ENCODE assay signal across 12 cellular contexts in genomic region chr10:119299531-119299930, GRCh38.
DNase-seq lines count a peak whose midpoint lies in the region; ATAC-seq and TF ChIP-seq lines count a peak whose summit lies in the region.
"Had no signal": no experiment of that assay in that cellular context is flagged by ENCODE, and none has a peak within 500 bp of the region (broad histone marks: within the 10 kb centered on the region; RNA-seq: fewer than 3 reads in every experiment).

No MANE protein-coding gene starts in this region.

- no peaks in the 10 kb centered on the region for H3K36me3 ChIP-seq in endodermal cell (ENCODE audit: control insufficient read depth, insufficient read depth, low read length)
- H3K36me3 ChIP-seq: vagina had no signal

- no peak for DNase-seq in activated CD4-positive, alpha-beta memory T cell treated with anti-CD3 and anti-CD28 coated beads, Interleukin-2, amount 10 ng/mL, durations not matched to agents 7 days and 5 days
- no peak for DNase-seq in activated CD4-positive, alpha-beta memory T cell treated with anti-CD3 and anti-CD28 coated beads for 36 hours
- peak; percentile 52 for DNase-seq in NAMALWA (ENCODE audit: low spot score)
- DNase-seq in endodermal cell = no peak
- DNase-seq in epidermal melanocyte (ENCODE audit: insufficient read length, low spot score) = no peak
- DNase-seq in activated T-cell treated with anti-CD3 and anti-CD28 coated beads for 4 hours = no peak
- DNase-seq: activated CD4-positive, CD25-positive, alpha-beta regulatory T cell; AML-193; MG63 had no signal

- H3K9ac ChIP-seq in endodermal cell (ENCODE audit: extremely low read depth, low read length, poor library complexity, severe bottlenecking) = no peak overlapping the region

- H3K9me3 Mint-ChIP-seq in activated CD4-positive, alpha-beta memory T cell treated with anti-CD3 and anti-CD28 coated beads, Interleukin-2, amount 10 ng/mL, durations not matched to agents 7 days and 5 days = peaks cover 11% of the 10 kb centered on the region
- H3K9me3 Mint-ChIP-seq in activated CD4-positive, alpha-beta memory T cell treated with anti-CD3 and anti-CD28 coated beads for 36 hours = peaks cover 10% of the 10 kb centered on the region
- H3K9me3 Mint-ChIP-seq in endodermal cell = peaks cover 16% of the 10 kb centered on the region
- peaks cover 2% of the 10 kb centered on the region for H3K9me3 Mint-ChIP-seq in stimulated activated memory B cell treated with anti-CD40 and anti-IgM and Interleukin-4, amounts not matched to agents 10 μg/mL and 1 μg/mL and 100 μg/mL, for 72 hours

- H3K4me3 ChIP-seq in endodermal cell (ENCODE audit: low read length) = no peak overlapping the region
- H3K4me3 ChIP-seq: MG63, vagina had no signal

- 87 to 92% methylated on average over 2 to 3 of the region's 3 CpGs for WGBS in endodermal cell (ENCODE audit: insufficient coverage in 1 of 2, insufficient read length in 1 of 2), 2 experiments

- H3K27ac Mint-ChIP-seq in activated CD4-positive, alpha-beta memory T cell treated with anti-CD3 and anti-CD28 coated beads, Interleukin-2, amount 10 ng/mL, durations not matched to agents 7 days and 5 days = peak overlapping the region; percentile 100
- no peak overlapping the region for H3K27ac Mint-ChIP-seq in activated CD4-positive, alpha-beta memory T cell treated with anti-CD3 and anti-CD28 coated beads for 36 hours
- no peak overlapping the region for H3K27ac Mint-ChIP-seq in endodermal cell
- H3K27ac Mint-ChIP-seq in stimulated activated memory B cell treated with anti-CD40 and anti-IgM and Interleukin-4, amounts not matched to agents 10 μg/mL and 1 μg/mL and 100 μg/mL, for 72 hours = peak overlapping the region; percentile 89

- CTCF ChIA-PET in activated CD4-positive, alpha-beta memory T cell treated with anti-CD3 and anti-CD28 coated beads, Interleukin-2, amount 10 ng/mL, durations not matched to agents 7 days and 5 days (lab: Charles Lee) = interaction anchor here (0.7 kb wide), 1 partner anchor 91 kb away, joined by 3 read pairs; no protein-coding TSS in a partner anchor
- CTCF ChIA-PET in activated CD4-positive, alpha-beta memory T cell treated with anti-CD3 and anti-CD28 coated beads for 36 hours (lab: Charles Lee) = interaction anchor here (0.6 to 1.6 kb wide), 3 partner anchors 48 to 146 kb away, joined by 3 to 4 read pairs (median 3); no protein-coding TSS in a partner anchor

- peaks cover 24% of the 10 kb centered on the region for H3K36me3 Mint-ChIP-seq in activated CD4-positive, alpha-beta memory T cell treated with anti-CD3 and anti-CD28 coated beads, Interleukin-2, amount 10 ng/mL, durations not matched to agents 7 days and 5 days (ENCODE audit: low read depth)
- H3K36me3 Mint-ChIP-seq in activated CD4-positive, alpha-beta memory T cell treated with anti-CD3 and anti-CD28 coated beads for 36 hours = peaks cover 5% of the 10 kb centered on the region
- H3K36me3 Mint-ChIP-seq in endodermal cell (ENCODE audit: low read depth) = peaks cover 8% of the 10 kb centered on the region
- peaks cover 27% of the 10 kb centered on the region for H3K36me3 Mint-ChIP-seq in stimulated activated memory B cell treated with anti-CD40 and anti-IgM and Interleukin-4, amounts not matched to agents 10 μg/mL and 1 μg/mL and 100 μg/mL, for 72 hours

- H3K27me3 ChIP-seq in endodermal cell (ENCODE audit: control insufficient read depth, insufficient read depth, low read length, poor library complexity, severe bottlenecking) = no peaks in the 10 kb centered on the region
- H3K27me3 ChIP-seq: MG63, vagina had no signal

- POLR2A ChIA-PET in activated CD4-positive, alpha-beta memory T cell treated with anti-CD3 and anti-CD28 coated beads, Interleukin-2, amount 10 ng/mL, durations not matched to agents 7 days and 5 days (lab: Charles Lee) = no interaction called here
- POLR2A ChIA-PET in activated CD4-positive, alpha-beta memory T cell treated with anti-CD3 and anti-CD28 coated beads for 36 hours (lab: Charles Lee) = no interaction called here

- peaks cover 4% of the 10 kb centered on the region for H3K4me1 ChIP-seq in endodermal cell (ENCODE audit: control insufficient read depth, insufficient read depth, low read length)

- TF ChIP-seq CTCF in endodermal cell (conservative IDR thresholded peaks at IDR 0.05) = peak; percentile 55

- peaks cover 59% of the 10 kb centered on the region for H3K4me1 Mint-ChIP-seq in activated CD4-positive, alpha-beta memory T cell treated with anti-CD3 and anti-CD28 coated beads, Interleukin-2, amount 10 ng/mL, durations not matched to agents 7 days and 5 days
- H3K4me1 Mint-ChIP-seq in activated CD4-positive, alpha-beta memory T cell treated with anti-CD3 and anti-CD28 coated beads for 36 hours (ENCODE audit: low read depth) = peaks cover 55% of the 10 kb centered on the region
- H3K4me1 Mint-ChIP-seq in endodermal cell = peaks cover 9% of the 10 kb centered on the region
- peaks cover 62% of the 10 kb centered on the region for H3K4me1 Mint-ChIP-seq in stimulated activated memory B cell treated with anti-CD40 and anti-IgM and Interleukin-4, amounts not matched to agents 10 μg/mL and 1 μg/mL and 100 μg/mL, for 72 hours

- intact Hi-C loops in activated CD4-positive, alpha-beta memory T cell treated with anti-CD3 and anti-CD28 coated beads for 36 hours (cut with micrococcal nuclease) = no loop called here

- peaks cover 9% of the 10 kb centered on the region for H3K9me3 ChIP-seq in endodermal cell (ENCODE audit: control insufficient read depth, low read length)

- H3K27ac ChIP-seq in endodermal cell (ENCODE audit: low read depth, low read length) = no peak overlapping the region

- ATAC-seq in stimulated activated memory B cell treated with anti-CD40 and anti-IgM and Interleukin-4, amounts not matched to agents 10 μg/mL and 1 μg/mL and 100 μg/mL, for 72 hours = no peak
- no peak for ATAC-seq in HG02763 (IDR thresholded peaks at IDR 0.05; ENCODE audit: unreplicated experiment)

- no peaks in the 10 kb centered on the region for H3K27me3 Mint-ChIP-seq in activated CD4-positive, alpha-beta memory T cell treated with anti-CD3 and anti-CD28 coated beads, Interleukin-2, amount 10 ng/mL, durations not matched to agents 7 days and 5 days
- no peaks in the 10 kb centered on the region for H3K27me3 Mint-ChIP-seq in activated CD4-positive, alpha-beta memory T cell treated with anti-CD3 and anti-CD28 coated beads for 36 hours
- H3K27me3 Mint-ChIP-seq in endodermal cell (ENCODE audit: insufficient read depth) = no peaks in the 10 kb centered on the region
- no peaks in the 10 kb centered on the region for H3K27me3 Mint-ChIP-seq in stimulated activated memory B cell treated with anti-CD40 and anti-IgM and Interleukin-4, amounts not matched to agents 10 μg/mL and 1 μg/mL and 100 μg/mL, for 72 hours

- no peak overlapping the region for H3K4me3 Mint-ChIP-seq in activated CD4-positive, alpha-beta memory T cell treated with anti-CD3 and anti-CD28 coated beads, Interleukin-2, amount 10 ng/mL, durations not matched to agents 7 days and 5 days
- H3K4me3 Mint-ChIP-seq in activated CD4-positive, alpha-beta memory T cell treated with anti-CD3 and anti-CD28 coated beads for 36 hours = no peak overlapping the region
- no peak overlapping the region for H3K4me3 Mint-ChIP-seq in endodermal cell
- H3K4me3 Mint-ChIP-seq in stimulated activated memory B cell treated with anti-CD40 and anti-IgM and Interleukin-4, amounts not matched to agents 10 μg/mL and 1 μg/mL and 100 μg/mL, for 72 hours = no peak overlapping the region

Comparison
In these comparisons a context has a peak if more than half of its experiments do, and no peak if none do; other contexts are left out.
1. H3K27ac Mint-ChIP-seq: peak in activated CD4-positive, alpha-beta memory T cell treated with anti-CD3 and anti-CD28 coated beads, Interleukin-2, amount 10 ng/mL, durations not matched to agents 7 days and 5 days (single experiment) and stimulated activated memory B cell treated with anti-CD40 and anti-IgM and Interleukin-4, amounts not matched to agents 10 μg/mL and 1 μg/mL and 100 μg/mL, for 72 hours (single experiment); none in activated CD4-positive, alpha-beta memory T cell treated with anti-CD3 and anti-CD28 coated beads for 36 hours (single experiment) and endodermal cell (single experiment).